8 cellular contexts compared by ENCODE assay signal in genomic region chr4:20395160-20395773, GRCh38.
DNase-seq lines count a peak whose midpoint lies in the region; ATAC-seq and TF ChIP-seq lines count a peak whose summit lies in the region.

No MANE protein-coding gene starts in this region.

- DNase-seq in AG08395 (ENCODE audit: low spot score) (peak; percentile 8), NCI-H774 (lab: John Stamatoyannopoulos, UW) (peak; percentile 28), cerebellar cortex (ENCODE audit: low spot score) (peak; percentile 17), myocyte (ENCODE audit: low read depth) (peak; percentile 52), omental fat pad (ENCODE audit: low spot score) (no peak), DMS79 treated with DMSO at 0.1 percent for 48 hours (lab: John Stamatoyannopoulos, UW) (no peak)

- ATAC-seq in HG03095 (IDR thresholded peaks at IDR 0.05; ENCODE audit: unreplicated experiment) (peak; percentile 66), omental fat pad (ENCODE audit: low FRiP score) (no peak)

- TF ChIP-seq CTCF in GM12875 (IDR thresholded peaks at IDR 0.05; ENCODE audit: borderline replicate concordance, insufficient read depth, low read depth, low read length) (peak; percentile 65), omental fat pad (IDR thresholded peaks at IDR 0.05) (no peak)

- no peak overlapping the region for H3K4me3 ChIP-seq in GM12875 (ENCODE audit: low read depth, low read length)

Comparison
In these comparisons a context has a peak if more than half of its experiments do, and no peak if none do; other contexts are left out.
1. DNase-seq: peak in AG08395 (single experiment), NCI-H774 (single experiment), cerebellar cortex (single experiment) and myocyte (single experiment); none in omental fat pad (single experiment) and DMS79 treated with DMSO at 0.1 percent for 48 hours (single experiment).